In the genomic region with DNA sequence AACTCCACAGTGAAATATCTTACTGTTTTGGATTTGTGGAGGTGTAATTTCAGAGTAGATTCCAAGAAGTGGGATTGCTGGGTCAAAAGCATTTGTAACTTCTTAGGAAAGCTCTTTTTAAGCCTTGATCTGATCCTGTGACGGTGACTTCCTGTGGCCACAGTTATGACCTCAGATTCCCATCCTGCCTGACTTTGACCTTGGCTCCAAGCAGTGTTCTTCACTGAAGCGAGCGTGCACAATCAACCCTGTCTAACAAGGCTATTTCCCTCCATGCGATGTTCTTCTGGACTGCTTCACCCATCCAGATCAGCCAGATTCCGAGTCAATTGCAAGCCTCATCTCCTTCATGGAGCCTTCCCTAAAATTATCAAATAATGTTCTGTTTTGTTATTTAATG, we compare ENCODE assay signal across 1 cellular context.
TF ChIP-seq lines count a peak whose summit lies in the region.

No MANE protein-coding gene starts in this region.

TF ChIP-seq in K562, 482 proteins besides CTCF, POLR2A, EP300 and RAD21:
- TF ChIP-seq, protein P1, sequence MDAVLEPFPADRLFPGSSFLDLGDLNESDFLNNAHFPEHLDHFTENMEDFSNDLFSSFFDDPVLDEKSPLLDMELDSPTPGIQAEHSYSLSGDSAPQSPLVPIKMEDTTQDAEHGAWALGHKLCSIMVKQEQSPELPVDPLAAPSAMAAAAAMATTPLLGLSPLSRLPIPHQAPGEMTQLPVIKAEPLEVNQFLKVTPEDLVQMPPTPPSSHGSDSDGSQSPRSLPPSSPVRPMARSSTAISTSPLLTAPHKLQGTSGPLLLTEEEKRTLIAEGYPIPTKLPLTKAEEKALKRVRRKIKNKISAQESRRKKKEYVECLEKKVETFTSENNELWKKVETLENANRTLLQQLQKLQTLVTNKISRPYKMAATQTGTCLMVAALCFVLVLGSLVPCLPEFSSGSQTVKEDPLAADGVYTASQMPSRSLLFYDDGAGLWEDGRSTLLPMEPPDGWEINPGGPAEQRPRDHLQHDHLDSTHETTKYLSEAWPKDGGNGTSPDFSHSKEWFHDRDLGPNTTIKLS (IDR thresholded peaks at IDR 0.05; ENCODE audit: borderline replicate concordance, low read depth) = no peak
- TF ChIP-seq ESRRA (IDR thresholded peaks at IDR 0.05; ENCODE audit: borderline replicate concordance, low read depth) (peak; percentile 78), NR2C1 (IDR thresholded peaks at IDR 0.05) (no peak), NR2C1 (tag; IDR thresholded peaks at IDR 0.05) (0 out of 2 replicates have a peak, but pooled peaks have one; percentile 3)
